ENCODE assay signal across 8 cellular contexts in genomic region chr1:22420456-22421053, GRCh38. TPM values are rescaled to one million over a fixed set of nuclear protein-coding genes. Genes with fewer than 3 reads are reported as not detected.
A peak's percentile ranks its signal among the peaks of the same experiment; 100 is the strongest.
DNase-seq lines count a peak whose midpoint lies in the region; ATAC-seq and TF ChIP-seq lines count a peak whose summit lies in the region.

No MANE protein-coding gene starts in this region.

- no peaks in the 10 kb centered on the region for H3K9me3 Mint-ChIP-seq in WTC11

- CTCF ChIA-PET in AG04450 (lab: Charles Lee) (interaction anchor here (0.5 to 6.3 kb wide), 10 partner anchors 93 to 755 kb away, joined by 3 to 116 read pairs (median 3); partner anchors contain the start of genes C1QA and C1QB), WTC11 (lab: Charles Lee) (interaction anchor here (0.5 to 4.7 kb wide), 15 partner anchors 69 to 652 kb away, joined by 3 to 31 read pairs (median 5); partner anchors contain the start of gene WNT4)

- no peak overlapping the region for H3K4me3 ChIP-seq in AG04450 (ENCODE audit: low read depth, low read length)

- no peak overlapping the region for H3K27ac ChIP-seq in AG04450 (ENCODE audit: low read depth, low read length)

- peak; percentile 51 for DNase-seq in AG04450 (ENCODE audit: low read depth, low spot score)
- DNase-seq in GM19240 (ENCODE audit: insufficient read length, low spot score): peak; percentile 36
- DNase-seq in NCI-H2171 treated with DMSO at 0.1 percent for 48 hours (lab: John Stamatoyannopoulos, UW): peak; percentile 88
- DNase-seq in WTC11 (ENCODE audit: low spot score): peak; percentile 90
- DNase-seq in cerebellar cortex (ENCODE audit: low spot score): peak; percentile 74
- DNase-seq in left kidney (ENCODE audit: low read depth, low spot score): peak; percentile 93
- DNase-seq in stimulated activated CD4-positive, alpha-beta T cell treated with anti-CD3 and anti-CD28 coated beads, Interleukin-4, amount 100 ng/mL, for 1 hour: peak; percentile 51

- H3K27me3 Mint-ChIP-seq in WTC11 (ENCODE audit: low read depth): no peaks in the 10 kb centered on the region

- H3K27ac Mint-ChIP-seq in WTC11: no peak overlapping the region

- H3K4me3 Mint-ChIP-seq in WTC11: no peak overlapping the region

- POLR2A ChIA-PET in AG04450 (lab: Yijun Ruan, JAX): interaction anchor here (0.7 to 1.0 kb wide), 2 partner anchors 110 to 221 kb away, joined by 3 to 4 read pairs; no protein-coding TSS in a partner anchor
- POLR2A ChIA-PET in WTC11 (lab: Charles Lee): no interaction called here

- no peaks in the 10 kb centered on the region for H3K36me3 Mint-ChIP-seq in WTC11

- peaks cover 10% of the 10 kb centered on the region for H3K4me1 Mint-ChIP-seq in WTC11

- ATAC-seq in WTC11 (peak; percentile 97), GM21576 (IDR thresholded peaks at IDR 0.05; ENCODE audit: unreplicated experiment) (no peak)

- TF ChIP-seq CTCF in AG04450 (IDR thresholded peaks at IDR 0.05; ENCODE audit: low read depth, low read length) (peak; percentile 85), WTC11 (IDR thresholded peaks at IDR 0.05) (no peak; the same call in 1 of the 2 replicates)

- no peaks in the 10 kb centered on the region for H3K9me3 ChIP-seq in AG04450 (ENCODE audit: control insufficient read depth, insufficient read depth, low read length)

- peaks cover 26% of the 10 kb centered on the region for H3K27me3 ChIP-seq in AG04450 (ENCODE audit: control insufficient read depth, insufficient read depth, low read length)

TF ChIP-seq in WTC11, 78 proteins besides CTCF, POLR2A, EP300 and RAD21 (continues in another document):
- TF ChIP-seq STAT6 (CRISPR knock-in tag; conservative IDR thresholded peaks at IDR 0.05; ENCODE audit: low read depth) (no peak), E2F4 (CRISPR knock-in tag; IDR thresholded peaks at IDR 0.05; ENCODE audit: borderline replicate concordance, low read depth) (no peak), JUN (CRISPR knock-in tag; IDR thresholded peaks at IDR 0.05) (no peak), ZNF671 (CRISPR knock-in tag; IDR thresholded peaks at IDR 0.05) (no peak), AFF4 (CRISPR knock-in tag; IDR thresholded peaks at IDR 0.05; ENCODE audit: borderline replicate concordance) (no peak), TEAD4 (CRISPR knock-in tag; IDR thresholded peaks at IDR 0.05) (no peak), PREB (CRISPR knock-in tag; IDR thresholded peaks at IDR 0.05; ENCODE audit: borderline replicate concordance) (no peak), HMGA2 (CRISPR knock-in tag; IDR thresholded peaks at IDR 0.05) (no peak), ZNF416 (CRISPR knock-in tag; IDR thresholded peaks at IDR 0.05) (no peak)
- TF ChIP-seq, protein P1, sequence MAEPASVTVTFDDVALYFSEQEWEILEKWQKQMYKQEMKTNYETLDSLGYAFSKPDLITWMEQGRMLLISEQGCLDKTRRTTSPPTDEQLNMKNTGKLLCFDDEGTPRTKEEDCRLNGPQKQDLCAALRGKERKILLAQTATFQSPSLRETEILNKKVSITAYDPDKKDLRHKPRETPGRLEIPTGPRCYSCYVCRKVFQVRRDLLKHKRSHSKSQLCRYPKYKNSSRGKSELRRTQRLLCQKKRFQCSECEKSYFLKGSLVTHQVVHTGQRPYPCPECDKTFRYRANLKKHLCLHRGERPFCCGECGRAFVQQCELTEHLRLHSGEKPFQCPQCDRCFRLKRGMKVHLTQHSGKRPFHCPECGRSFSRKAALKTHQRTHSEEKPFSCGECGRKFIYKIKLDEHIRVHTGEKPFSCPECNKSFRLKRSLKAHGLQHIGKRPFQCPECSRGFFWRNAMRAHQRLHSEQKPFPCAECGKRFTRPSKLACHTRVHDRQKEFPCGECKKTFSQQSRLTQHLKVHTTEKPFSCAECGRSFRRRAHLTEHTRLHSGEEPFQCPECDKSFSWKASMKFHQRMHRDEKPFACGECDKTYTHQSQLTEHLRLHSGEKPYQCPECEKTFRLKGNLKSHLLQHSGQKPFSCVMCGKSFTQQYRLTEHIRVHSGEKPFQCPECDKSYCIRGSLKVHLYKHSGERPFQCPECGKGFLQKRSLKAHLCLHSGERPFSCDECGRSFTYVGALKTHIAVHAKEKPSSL (CRISPR knock-in tag; conservative IDR thresholded peaks at IDR 0.05): no peak
- TF ChIP-seq, protein P2, sequence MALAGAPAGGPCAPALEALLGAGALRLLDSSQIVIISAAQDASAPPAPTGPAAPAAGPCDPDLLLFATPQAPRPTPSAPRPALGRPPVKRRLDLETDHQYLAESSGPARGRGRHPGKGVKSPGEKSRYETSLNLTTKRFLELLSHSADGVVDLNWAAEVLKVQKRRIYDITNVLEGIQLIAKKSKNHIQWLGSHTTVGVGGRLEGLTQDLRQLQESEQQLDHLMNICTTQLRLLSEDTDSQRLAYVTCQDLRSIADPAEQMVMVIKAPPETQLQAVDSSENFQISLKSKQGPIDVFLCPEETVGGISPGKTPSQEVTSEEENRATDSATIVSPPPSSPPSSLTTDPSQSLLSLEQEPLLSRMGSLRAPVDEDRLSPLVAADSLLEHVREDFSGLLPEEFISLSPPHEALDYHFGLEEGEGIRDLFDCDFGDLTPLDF (CRISPR knock-in tag; IDR thresholded peaks at IDR 0.05): no peak

RNA-seq across cellular contexts. Expression of gene ZBTB40, which starts 31.1 kb away (rescaled TPM):
- polyA plus RNA-seq in AG04450 (2011; rRNA removed): 5.9 and 6.8 TPM in 2 replicates
- polyA minus RNA-seq in AG04450 (2011; rRNA and poly(A)+ RNA removed): 14.7 and 15.1 TPM in 2 replicates
- 11.5 to 12.0 TPM (median 11.5 TPM) in 3 replicates for total RNA-seq in WTC11 (2021)

Comparison
In these comparisons a context has a peak if more than half of its experiments do, and no peak if none do; other contexts are left out.
1. DNase-seq: peak in every context shown above with its lines; median percentile 93 in left kidney; 90 in WTC11; 88 in NCI-H2171 treated with DMSO at 0.1 percent for 48 hours; 74 in cerebellar cortex; 51 in AG04450; 51 in stimulated activated CD4-positive, alpha-beta T cell treated with anti-CD3 and anti-CD28 coated beads, Interleukin-4, amount 100 ng/mL, for 1 hour; 36 in GM19240.